ENCODE assay signal across 1 cellular context in the genomic region with DNA sequence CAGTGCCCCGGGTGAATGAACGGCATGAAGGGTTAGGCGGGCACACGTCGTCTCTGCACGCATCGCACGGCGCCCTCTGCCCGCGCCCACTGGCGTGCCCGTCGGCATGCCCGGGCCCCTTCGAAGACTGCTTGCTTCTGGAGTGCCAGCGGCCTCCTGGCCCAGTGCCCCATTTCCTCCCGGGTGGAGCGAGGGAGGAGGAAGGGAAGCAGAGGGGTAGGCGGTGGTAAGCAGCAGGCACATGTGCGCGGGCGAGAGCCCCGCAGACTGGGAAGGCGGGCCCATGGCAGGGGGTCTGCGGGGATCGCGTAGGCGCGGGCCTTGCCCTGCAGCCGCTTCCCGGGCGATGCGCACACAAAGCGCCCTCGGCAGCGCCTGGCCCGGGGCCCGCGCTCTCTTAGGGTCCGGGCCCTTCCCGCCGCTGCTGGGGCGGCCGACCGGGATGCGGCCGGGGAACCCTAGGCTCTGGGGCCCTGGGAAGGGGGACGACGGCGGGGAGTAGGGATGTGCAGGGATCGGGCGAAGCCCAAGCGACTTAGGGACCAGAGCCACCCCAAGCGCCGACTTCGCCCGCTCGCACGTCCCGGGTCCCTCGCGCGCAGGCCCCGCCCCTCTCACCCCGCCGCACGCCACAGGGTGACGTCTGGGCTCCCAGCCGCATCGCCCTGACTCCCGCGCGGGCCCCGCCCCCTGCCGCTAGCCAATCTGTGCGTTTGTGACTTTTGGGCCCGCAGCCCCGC.
TF ChIP-seq lines count a peak whose summit lies in the region.

No MANE protein-coding gene starts in this region.

TF ChIP-seq in A549, 52 proteins besides CTCF, POLR2A, EP300 and RAD21 (continued from another document):
- TF ChIP-seq MAX (IDR thresholded peaks at IDR 0.05), result peak; percentile 45
- no peak for TF ChIP-seq CEBPB (IDR thresholded peaks at IDR 0.05)
- TF ChIP-seq, protein P1, sequence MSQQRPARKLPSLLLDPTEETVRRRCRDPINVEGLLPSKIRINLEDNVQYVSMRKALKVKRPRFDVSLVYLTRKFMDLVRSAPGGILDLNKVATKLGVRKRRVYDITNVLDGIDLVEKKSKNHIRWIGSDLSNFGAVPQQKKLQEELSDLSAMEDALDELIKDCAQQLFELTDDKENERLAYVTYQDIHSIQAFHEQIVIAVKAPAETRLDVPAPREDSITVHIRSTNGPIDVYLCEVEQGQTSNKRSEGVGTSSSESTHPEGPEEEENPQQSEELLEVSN (IDR thresholded peaks at IDR 0.05; ENCODE audit: borderline replicate concordance, low read depth), result peak; percentile 63
- no peak for TF ChIP-seq ESRRA (IDR thresholded peaks at IDR 0.05; ENCODE audit: borderline replicate concordance, low read length)
- no peak for TF ChIP-seq SREBF2 (IDR thresholded peaks at IDR 0.05)
- TF ChIP-seq, protein P2, sequence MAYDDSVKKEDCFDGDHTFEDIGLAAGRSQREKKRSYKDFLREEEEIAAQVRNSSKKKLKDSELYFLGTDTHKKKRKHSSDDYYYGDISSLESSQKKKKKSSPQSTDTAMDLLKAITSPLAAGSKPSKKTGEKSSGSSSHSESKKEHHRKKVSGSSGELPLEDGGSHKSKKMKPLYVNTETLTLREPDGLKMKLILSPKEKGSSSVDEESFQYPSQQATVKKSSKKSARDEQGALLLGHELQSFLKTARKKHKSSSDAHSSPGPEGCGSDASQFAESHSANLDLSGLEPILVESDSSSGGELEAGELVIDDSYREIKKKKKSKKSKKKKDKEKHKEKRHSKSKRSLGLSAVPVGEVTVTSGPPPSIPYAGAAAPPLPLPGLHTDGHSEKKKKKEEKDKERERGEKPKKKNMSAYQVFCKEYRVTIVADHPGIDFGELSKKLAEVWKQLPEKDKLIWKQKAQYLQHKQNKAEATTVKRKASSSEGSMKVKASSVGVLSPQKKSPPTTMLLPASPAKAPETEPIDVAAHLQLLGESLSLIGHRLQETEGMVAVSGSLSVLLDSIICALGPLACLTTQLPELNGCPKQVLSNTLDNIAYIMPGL (CRISPR knock-in tag; IDR thresholded peaks at IDR 0.05; ENCODE audit: borderline replicate concordance), result no peak
- no peak for TF ChIP-seq CHD2 (IDR thresholded peaks at IDR 0.05; ENCODE audit: low read length, partially characterized antibody)
- no peak for TF ChIP-seq HEYL (CRISPR knock-in tag; IDR thresholded peaks at IDR 0.05)
- no peak for TF ChIP-seq CBX8 (IDR thresholded peaks at IDR 0.05)
- TF ChIP-seq MYC (IDR thresholded peaks at IDR 0.05; ENCODE audit: borderline replicate concordance, low read length), result peak; percentile 16; the same call in 1 of the 2 replicates
- TF ChIP-seq, protein P3, sequence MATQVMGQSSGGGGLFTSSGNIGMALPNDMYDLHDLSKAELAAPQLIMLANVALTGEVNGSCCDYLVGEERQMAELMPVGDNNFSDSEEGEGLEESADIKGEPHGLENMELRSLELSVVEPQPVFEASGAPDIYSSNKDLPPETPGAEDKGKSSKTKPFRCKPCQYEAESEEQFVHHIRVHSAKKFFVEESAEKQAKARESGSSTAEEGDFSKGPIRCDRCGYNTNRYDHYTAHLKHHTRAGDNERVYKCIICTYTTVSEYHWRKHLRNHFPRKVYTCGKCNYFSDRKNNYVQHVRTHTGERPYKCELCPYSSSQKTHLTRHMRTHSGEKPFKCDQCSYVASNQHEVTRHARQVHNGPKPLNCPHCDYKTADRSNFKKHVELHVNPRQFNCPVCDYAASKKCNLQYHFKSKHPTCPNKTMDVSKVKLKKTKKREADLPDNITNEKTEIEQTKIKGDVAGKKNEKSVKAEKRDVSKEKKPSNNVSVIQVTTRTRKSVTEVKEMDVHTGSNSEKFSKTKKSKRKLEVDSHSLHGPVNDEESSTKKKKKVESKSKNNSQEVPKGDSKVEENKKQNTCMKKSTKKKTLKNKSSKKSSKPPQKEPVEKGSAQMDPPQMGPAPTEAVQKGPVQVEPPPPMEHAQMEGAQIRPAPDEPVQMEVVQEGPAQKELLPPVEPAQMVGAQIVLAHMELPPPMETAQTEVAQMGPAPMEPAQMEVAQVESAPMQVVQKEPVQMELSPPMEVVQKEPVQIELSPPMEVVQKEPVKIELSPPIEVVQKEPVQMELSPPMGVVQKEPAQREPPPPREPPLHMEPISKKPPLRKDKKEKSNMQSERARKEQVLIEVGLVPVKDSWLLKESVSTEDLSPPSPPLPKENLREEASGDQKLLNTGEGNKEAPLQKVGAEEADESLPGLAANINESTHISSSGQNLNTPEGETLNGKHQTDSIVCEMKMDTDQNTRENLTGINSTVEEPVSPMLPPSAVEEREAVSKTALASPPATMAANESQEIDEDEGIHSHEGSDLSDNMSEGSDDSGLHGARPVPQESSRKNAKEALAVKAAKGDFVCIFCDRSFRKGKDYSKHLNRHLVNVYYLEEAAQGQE (IDR thresholded peaks at IDR 0.05), result no peak
- peak; percentile 68 for TF ChIP-seq PHF8 (IDR thresholded peaks at IDR 0.05; ENCODE audit: borderline replicate concordance, low read depth)
- TF ChIP-seq SMC3 (IDR thresholded peaks at IDR 0.05), result no peak
- no peak for TF ChIP-seq GATA3 (IDR thresholded peaks at IDR 0.05; ENCODE audit: borderline replicate concordance)
- TF ChIP-seq EHMT2 (IDR thresholded peaks at IDR 0.05; ENCODE audit: low read depth), result no peak
- TF ChIP-seq KDM1A (IDR thresholded peaks at IDR 0.05; ENCODE audit: low read depth), result no peak
- no peak for TF ChIP-seq RARB (CRISPR knock-in tag; IDR thresholded peaks at IDR 0.05)
- no peak for TF ChIP-seq NR3C1 (IDR thresholded peaks at IDR 0.05)
- TF ChIP-seq RCOR1 (IDR thresholded peaks at IDR 0.05; ENCODE audit: low read depth, low read length), result no peak
- TF ChIP-seq MAFK (IDR thresholded peaks at IDR 0.05; ENCODE audit: partially characterized antibody), result no peak
- no peak for TF ChIP-seq JUNB (IDR thresholded peaks at IDR 0.05)
- TF ChIP-seq POLR2AphosphoS2 (conservative IDR thresholded peaks at IDR 0.05; ENCODE audit: low read length), result no peak
- no peak for TF ChIP-seq KDM5A (IDR thresholded peaks at IDR 0.05)
- TF ChIP-seq HOXB5 (CRISPR knock-in tag; IDR thresholded peaks at IDR 0.05), result no peak
- peak; percentile 23 to 58; a peak in 2 of 5 replicates for TF ChIP-seq JUN (IDR thresholded peaks at IDR 0.05)
- TF ChIP-seq FOSL2 (IDR thresholded peaks at IDR 0.05), result no peak
- no peak for TF ChIP-seq FOSL2 (CRISPR knock-in tag; IDR thresholded peaks at IDR 0.05)
- TF ChIP-seq NFE2L2 (conservative IDR thresholded peaks at IDR 0.05; ENCODE audit: low read length), result no peak
- 0 out of 3 replicates have a peak, but pooled peaks have one; percentile 27 for TF ChIP-seq BCL3 (IDR thresholded peaks at IDR 0.05)
- no peak for TF ChIP-seq ELK1 (IDR thresholded peaks at IDR 0.05; ENCODE audit: low read depth, low read length)
- TF ChIP-seq USF2 (IDR thresholded peaks at IDR 0.05), result no peak
- no peak for TF ChIP-seq HOXA7 (CRISPR knock-in tag; IDR thresholded peaks at IDR 0.05)
- TF ChIP-seq EHF (CRISPR knock-in tag; IDR thresholded peaks at IDR 0.05), result no peak
- TF ChIP-seq ZC3H11A (IDR thresholded peaks at IDR 0.05), result no peak
- TF ChIP-seq TFCP2L1 (CRISPR knock-in tag; IDR thresholded peaks at IDR 0.05), result no peak
- TF ChIP-seq ZSCAN20 (CRISPR knock-in tag; IDR thresholded peaks at IDR 0.05), result no peak
- no peak for TF ChIP-seq BHLHE40 (IDR thresholded peaks at IDR 0.05; ENCODE audit: low read depth, low read length)
- 0 out of 2 replicates have a peak, but pooled peaks have one; percentile 28 for TF ChIP-seq TP53 (CRISPR knock-in tag; IDR thresholded peaks at IDR 0.05)
- no peak for TF ChIP-seq MAZ (IDR thresholded peaks at IDR 0.05; ENCODE audit: borderline replicate concordance, low read depth, low read length)
- no peak for TF ChIP-seq RFX5 (IDR thresholded peaks at IDR 0.05)
